In genomic region chr17:2688351-2689342, GRCh38 we compare ENCODE assay signal across 8 cellular contexts. TPM values are rescaled to one million over a fixed set of nuclear protein-coding genes. Genes with fewer than 3 reads are reported as not detected.
DNase-seq lines count a peak whose midpoint lies in the region; ATAC-seq and TF ChIP-seq lines count a peak whose summit lies in the region.

No MANE protein-coding gene starts in this region.

- no peaks in the 10 kb centered on the region for H3K9me3 Mint-ChIP-seq in MCF 10A (ENCODE audit: unreplicated experiment)

- H3K9me2 ChIP-seq in hepatocyte (replicated peaks; ENCODE audit: insufficient read depth): no peaks in the 10 kb centered on the region

- H4K20me1 ChIP-seq in mammary epithelial cell (ENCODE audit: insufficient read depth, low read length) (peaks cover 4% of the 10 kb centered on the region), hepatocyte (ENCODE audit: insufficient read depth, poor library complexity, severe bottlenecking) (peaks cover 5% of the 10 kb centered on the region)

- no peak for TF ChIP-seq CTCF in mammary epithelial cell (conservative IDR thresholded peaks at IDR 0.05 in 1 of 2, IDR thresholded peaks at IDR 0.05 in 1 of 2; ENCODE audit: extremely low read depth in 1 of 2, insufficient read depth in 1 of 2, low read depth in 1 of 2, low read length in 2 of 2)
- no peak for TF ChIP-seq CTCF in MCF 10A (IDR thresholded peaks at IDR 0.05; ENCODE audit: unreplicated experiment)
- no peak for TF ChIP-seq CTCF in WERI-Rb-1 (IDR thresholded peaks at IDR 0.05; ENCODE audit: low read depth, low read length)
- no peak for TF ChIP-seq CTCF in hepatocyte (IDR thresholded peaks at IDR 0.05; ENCODE audit: poor library complexity)
- TF ChIP-seq CTCF in upper lobe of left lung (IDR thresholded peaks at IDR 0.05): no peak

- TF ChIP-seq POLR2A in upper lobe of left lung (IDR thresholded peaks at IDR 0.05): peak in 2 of 4 donors; percentile 20 to 52

- H2AFZ ChIP-seq in mammary epithelial cell (ENCODE audit: low read depth, low read length) (no peak overlapping the region), hepatocyte (no peak overlapping the region)

- TF ChIP-seq EP300 in upper lobe of left lung (IDR thresholded peaks at IDR 0.05): peak; percentile 58 to 98 (median 91)

- ATAC-seq in upper lobe of left lung (ENCODE audit: low FRiP score in 2 of 2): peak; percentile 10 to 88

- H3K4me1 ChIP-seq in mammary epithelial cell (ENCODE audit: insufficient read depth, low read length) (no peaks in the 10 kb centered on the region), hepatocyte (ENCODE audit: insufficient read depth) (peaks cover 5% of the 10 kb centered on the region), upper lobe of left lung (peaks cover 27 to 47% (median 33%) of the 10 kb centered on the region in 4 donors)

- DNase-seq in mammary epithelial cell (peak; percentile 21), MCF 10A (ENCODE audit: unreplicated experiment) (no peak), WERI-Rb-1 (peak; percentile 85), hepatocyte (ENCODE audit: low spot score) (peak; percentile 34), upper lobe of left lung (peak in 1 of 2 donors; percentile 90), HPDE6-E6E7 (ENCODE audit: extremely low spot score) (no peak), cortex of kidney (lab: John Stamatoyannopoulos, UW) (no peak)
- no peak for DNase-seq in stimulated activated CD4-positive, alpha-beta T cell treated with anti-CD3 and anti-CD28 coated beads, Interleukin-12 subunit alpha, Interleukin-12 subunit beta, amount 100 ng/mL, for 4 hours

- dilution Hi-C loops in mammary epithelial cell (cut with HindIII; ENCODE audit: low sequenced_read_pairs): no loop called here

- peaks cover 76% of the 10 kb centered on the region for H3K36me3 Mint-ChIP-seq in MCF 10A (ENCODE audit: insufficient read depth, unreplicated experiment)

- no peak overlapping the region for H3K4me3 Mint-ChIP-seq in MCF 10A (ENCODE audit: unreplicated experiment)

- no peak overlapping the region for H3K9ac ChIP-seq in mammary epithelial cell (ENCODE audit: insufficient read depth, low read length)

- no peaks in the 10 kb centered on the region for H3K27me3 ChIP-seq in mammary epithelial cell (ENCODE audit: insufficient read depth, low read length)
- no peaks in the 10 kb centered on the region for H3K27me3 ChIP-seq in WERI-Rb-1 (ENCODE audit: insufficient read depth, low read depth, severe bottlenecking)
- H3K27me3 ChIP-seq in hepatocyte: no peaks in the 10 kb centered on the region
- no peaks in the 10 kb centered on the region for H3K27me3 ChIP-seq in upper lobe of left lung

- 73% methylated on average over 17 of the region's 27 CpGs for WGBS in mammary epithelial cell (ENCODE audit: low coverage, missing lambda C conversion rate)
- 66% methylated on average over 26 of the region's 27 CpGs for WGBS in hepatocyte (ENCODE audit: low lambda C conversion rate, missing lambda C conversion rate)
- 53 to 63% methylated on average over 15 to 27 of the region's 27 CpGs for WGBS in upper lobe of left lung, 2 donors

- intact Hi-C loops in mammary epithelial cell (cut with micrococcal nuclease): no loop called here
- intact Hi-C loops in MCF 10A (cut with micrococcal nuclease): no loop called here

- H3K9me3 ChIP-seq in mammary epithelial cell (replicated peaks; ENCODE audit: insufficient read depth, low read length) (no peaks in the 10 kb centered on the region), WERI-Rb-1 (ENCODE audit: severe bottlenecking) (no peaks in the 10 kb centered on the region), hepatocyte (ENCODE audit: low read depth) (no peaks in the 10 kb centered on the region), upper lobe of left lung (no peaks in the 10 kb centered on the region)

- no peak overlapping the region for H3K27ac Mint-ChIP-seq in MCF 10A (ENCODE audit: low read depth, unreplicated experiment)

- H3K27me3 Mint-ChIP-seq in MCF 10A (ENCODE audit: insufficient read depth, unreplicated experiment): no peaks in the 10 kb centered on the region

- no peaks in the 10 kb centered on the region for H3K79me2 ChIP-seq in mammary epithelial cell (ENCODE audit: insufficient read depth, low read length)
- no peaks in the 10 kb centered on the region for H3K79me2 ChIP-seq in hepatocyte

- H3K4me2 ChIP-seq in mammary epithelial cell (ENCODE audit: insufficient read depth, low read depth, low read length) (no peak overlapping the region), hepatocyte (no peak overlapping the region)

- POLR2A ChIA-PET in MCF 10A (lab: Yijun Ruan, JAX): interaction anchor here (0.8 kb wide), 1 partner anchor 32 kb away, joined by 3 read pairs; no protein-coding TSS in a partner anchor

- H3K27ac ChIP-seq in mammary epithelial cell (ENCODE audit: insufficient read depth, low read depth, low read length): no peak overlapping the region
- H3K27ac ChIP-seq in WERI-Rb-1: peak overlapping the region; percentile 75
- H3K27ac ChIP-seq in hepatocyte: peak overlapping the region; percentile 52
- peak overlapping the region; percentile 79 to 90 (median 87) for H3K27ac ChIP-seq in upper lobe of left lung

- in situ Hi-C loops in mammary epithelial cell (cut with MboI; ENCODE audit: low sequenced_read_pairs in 2 of 2): no loop called here

- H3K36me3 ChIP-seq in mammary epithelial cell (ENCODE audit: insufficient read depth, low read length) (peaks cover 15% of the 10 kb centered on the region), WERI-Rb-1 (peaks cover 35% of the 10 kb centered on the region), hepatocyte (replicated peaks; ENCODE audit: insufficient read depth, low read depth) (no peaks in the 10 kb centered on the region), upper lobe of left lung (peaks cover 6 to 50% (median 32%) of the 10 kb centered on the region in 4 donors)

- CTCF ChIA-PET in mammary epithelial cell (lab: Charles Lee; ENCODE audit: low non-redundant PET) (interaction anchor here (0.7 kb wide), 1 partner anchor 148 kb away, joined by 4 read pairs; no protein-coding TSS in a partner anchor), MCF 10A (lab: Yijun Ruan, JAX) (interaction anchor here (0.5 kb wide), 1 partner anchor 271 kb away, joined by 3 read pairs; no protein-coding TSS in a partner anchor)

- no peak overlapping the region for H3K4me3 ChIP-seq in mammary epithelial cell (replicated peaks in 1 of 3; ENCODE audit: insufficient read depth in 1 of 3, low read depth in 2 of 3, low read length in 3 of 3)
- peak overlapping the region; percentile 9; the same call in 1 of the 2 replicates for H3K4me3 ChIP-seq in WERI-Rb-1 (ENCODE audit: low read depth, low read length)
- no peak overlapping the region for H3K4me3 ChIP-seq in hepatocyte
- no peak overlapping the region for H3K4me3 ChIP-seq in upper lobe of left lung

- no peaks in the 10 kb centered on the region for H3K4me1 Mint-ChIP-seq in MCF 10A (ENCODE audit: insufficient read depth, unreplicated experiment)

- BruUV-seq in mammary epithelial cell (replicated peaks; lab: Mats Ljungman, UMichigan): no TSS peak
- BruUV-seq in MCF 10A (replicated peaks; lab: Mats Ljungman, UMichigan): no TSS peak

RNA-seq across cellular contexts. Expression of gene CLUH, which starts 22.9 kb away (rescaled TPM):
- total RNA-seq in mammary epithelial cell (10 to 100 TPM; 64.2 to 97.0 TPM), MCF 10A (2022) (66.6 and 80.4 TPM in 2 replicates), hepatocyte (28.7 and 45.5 TPM in 2 replicates), upper lobe of left lung (100 to 1,000 TPM in 2 of 6 donors, 10 to 100 TPM in 4; 47.9 to 137 (median 87.2) TPM)
- polyA plus RNA-seq in mammary epithelial cell (55.9 TPM), hepatocyte (50.2 and 54.4 TPM in 2 replicates)
- 36.9 TPM for polyA minus RNA-seq in mammary epithelial cell

Comparison
In these comparisons a context has a peak if more than half of its experiments do, and no peak if none do; other contexts are left out.
1. DNase-seq: peak in mammary epithelial cell (single experiment), WERI-Rb-1 (single experiment) and hepatocyte (single experiment); none in MCF 10A (single experiment), stimulated activated CD4-positive, alpha-beta T cell treated with anti-CD3 and anti-CD28 coated beads, Interleukin-12 subunit alpha, Interleukin-12 subunit beta, amount 100 ng/mL, for 4 hours (single experiment), HPDE6-E6E7 (single experiment) and cortex of kidney (single experiment).